Comparison of ENCODE assay signal across 8 cellular contexts in the genomic region with DNA sequence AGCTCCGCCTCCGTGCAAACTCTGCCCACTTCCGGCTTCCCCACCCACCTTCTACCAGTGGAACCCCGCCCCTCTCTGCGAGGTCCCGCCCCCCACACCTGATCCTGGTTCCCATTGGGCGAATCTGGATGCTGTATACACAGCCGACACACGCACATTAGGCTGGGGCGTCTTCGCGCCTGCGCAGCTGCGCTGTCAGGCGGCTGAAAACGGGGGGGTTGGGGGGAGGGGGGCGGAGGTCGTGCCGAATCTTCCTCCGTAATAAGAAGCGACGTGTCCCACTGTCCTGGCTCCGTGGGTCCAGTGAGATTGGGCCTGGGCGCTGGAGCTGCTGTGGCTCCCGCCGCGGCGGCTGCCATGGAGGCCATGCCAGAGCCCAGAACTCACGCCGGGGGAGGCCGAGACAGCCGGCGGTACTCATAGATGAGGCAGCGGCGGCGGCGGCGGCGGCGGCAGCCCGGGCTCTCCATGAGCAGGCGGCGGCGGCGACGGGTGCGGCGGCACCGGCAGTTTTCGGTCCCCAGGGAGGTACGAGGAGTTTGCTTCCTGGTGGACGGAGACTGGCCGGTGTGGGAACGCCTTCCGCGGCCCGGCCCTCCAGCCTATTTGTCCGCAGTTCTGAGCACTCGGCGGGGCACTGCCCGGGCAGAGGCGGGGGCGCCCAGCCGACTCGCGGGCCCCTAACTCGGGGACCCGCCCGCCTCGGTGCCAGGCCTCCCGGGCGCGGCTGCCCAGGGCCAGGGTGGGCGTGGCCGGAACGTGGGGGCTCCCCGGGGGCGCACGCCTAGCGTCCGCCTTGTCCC.
A peak's percentile ranks its signal among the peaks of the same experiment; 100 is the strongest.
DNase-seq lines count a peak whose midpoint lies in the region; ATAC-seq, FAIRE-seq and TF ChIP-seq lines count a peak whose summit lies in the region.

No MANE protein-coding gene starts in this region.

- H3K4me2 ChIP-seq in HepG2 (ENCODE audit: low read depth, low read length): peak overlapping the region; percentile 83

- WGBS in HepG2 (ENCODE audit: low lambda C conversion rate): 1% methylated on average over 12 of the region's 81 CpGs

- peak overlapping the region; percentile 98 for H3K27ac ChIP-seq in HepG2 (ENCODE audit: extremely low read length, insufficient read depth, low read length)

- H3K9me3 Mint-ChIP-seq in CD14-positive monocyte: peaks cover 2 to 21% (median 5%) of the 10 kb centered on the region in 7 donors
- H3K9me3 Mint-ChIP-seq in dendritic cell treated with granulocyte-macrophage colony-stimulating factor and Interleukin-4, amounts not matched to agents 40 ng/mL and 50 ng/mL, for 4 days: peaks cover 3% of the 10 kb centered on the region

- peak overlapping the region; percentile 88 for H3K9ac ChIP-seq in HepG2 (ENCODE audit: insufficient read depth, low read depth, low read length)

- DNase-seq in CD14-positive monocyte (ENCODE audit: low spot score) (peak; percentile 98), NCI-H748 (lab: John Stamatoyannopoulos, UW; ENCODE audit: unreplicated experiment) (peak; percentile 97), HepG2 (ENCODE audit: low spot score) (peak; percentile 94)
- peak; percentile 96 to 98 for DNase-seq in activated CD4-positive, alpha-beta T cell treated with anti-CD3 and anti-CD28 coated beads, Interleukin-2, amount 50 U/mL, for 24 hours (ENCODE audit: low read depth in 1 of 2, low spot score in 1 of 2)
- DNase-seq in stimulated activated CD4-positive, alpha-beta T cell treated with anti-CD3 and anti-CD28 coated beads, Interleukin-2, amount 100 ng/mL, for 48 hours: peak; percentile 97 to 98

- TF ChIP-seq RAD21 in HepG2 (CRISPR knock-in tag; IDR thresholded peaks at IDR 0.05): peak; percentile 36; the same call in 1 of the 2 replicates

- peaks cover 0 to 5% (median 0%) of the 10 kb centered on the region in 3 donors for H3K27me3 Mint-ChIP-seq in CD14-positive monocyte (ENCODE audit: low read depth in 3 of 3)
- no peaks in the 10 kb centered on the region for H3K27me3 Mint-ChIP-seq in dendritic cell treated with granulocyte-macrophage colony-stimulating factor and Interleukin-4, amounts not matched to agents 40 ng/mL and 50 ng/mL, for 4 days

- H3K4me1 ChIP-seq in HepG2 (ENCODE audit: insufficient read depth, low read length): peaks cover 32% of the 10 kb centered on the region

- peak; percentile 86 to 88 for TF ChIP-seq POLR2A in HepG2 (IDR thresholded peaks at IDR 0.05; ENCODE audit: insufficient read depth in 1 of 2, low read depth in 2 of 2, low read length in 2 of 2)

- FAIRE-seq in HepG2 (lab: Jason Lieb, UNC): no peak

- H3K27ac Mint-ChIP-seq in CD14-positive monocyte: peak overlapping the region; percentile 87 to 96 (median 95)
- peak overlapping the region; percentile 93 for H3K27ac Mint-ChIP-seq in dendritic cell treated with granulocyte-macrophage colony-stimulating factor and Interleukin-4, amounts not matched to agents 40 ng/mL and 50 ng/mL, for 4 days

- H3K36me3 Mint-ChIP-seq in CD14-positive monocyte: no peaks in the 10 kb centered on the region
- peaks cover 8% of the 10 kb centered on the region for H3K36me3 Mint-ChIP-seq in dendritic cell treated with granulocyte-macrophage colony-stimulating factor and Interleukin-4, amounts not matched to agents 40 ng/mL and 50 ng/mL, for 4 days (ENCODE audit: low read depth)

- no peak overlapping the region for H2AFZ ChIP-seq in HepG2 (ENCODE audit: low read length)

- no peaks in the 10 kb centered on the region for H3K27me3 ChIP-seq in HepG2 (ENCODE audit: control insufficient read depth in 1 of 2, insufficient read depth in 2 of 2, low read length in 2 of 2)

- no peaks in the 10 kb centered on the region; a peak in 1 of 5 replicates for H3K36me3 ChIP-seq in HepG2 (replicated peaks in 1 of 2; ENCODE audit: control insufficient read depth in 1 of 2, insufficient read depth in 2 of 2, low read length in 2 of 2)

- POLR2A ChIA-PET in HepG2 (lab: Yijun Ruan, JAX): interaction anchor here (0.6 to 3.3 kb wide), 12 partner anchors 11 to 357 kb away, joined by 3 to 54 read pairs (median 6); a partner anchor contains a TSS

- H3K79me2 ChIP-seq in HepG2 (ENCODE audit: insufficient read depth, low read length): peaks cover 9% of the 10 kb centered on the region

- peak overlapping the region; percentile 83 to 87 (median 87) for H3K4me3 ChIP-seq in HepG2 (replicated peaks in 1 of 3; ENCODE audit: insufficient read depth in 1 of 3, low read depth in 2 of 3, low read length in 3 of 3)

- no peak for TF ChIP-seq CTCF in CD14-positive monocyte (IDR thresholded peaks at IDR 0.05)
- no peak for TF ChIP-seq CTCF in HepG2 (CRISPR knock-in tag; IDR thresholded peaks at IDR 0.05)

- in situ Hi-C loops in HepG2 (cut with HindIII; ENCODE audit: extremely low pct_ligation_motif_present, low pct_unique_long_range_greater_than_20kb): no loop called here

- peak overlapping the region; percentile 86 to 92 for H3K4me3 Mint-ChIP-seq in CD14-positive monocyte
- peak overlapping the region; percentile 93 for H3K4me3 Mint-ChIP-seq in dendritic cell treated with granulocyte-macrophage colony-stimulating factor and Interleukin-4, amounts not matched to agents 40 ng/mL and 50 ng/mL, for 4 days

- BruUV-seq in HepG2 (replicated peaks; lab: Mats Ljungman, UMichigan): no TSS peak

- H4K20me1 ChIP-seq in HepG2 (ENCODE audit: insufficient read depth, low read length): no peaks in the 10 kb centered on the region

- intact Hi-C loops in CD14-positive monocyte (cut with micrococcal nuclease): loop anchor here (2.0 to 10.0 kb wide), 5 partner anchors 65 to 348 kb away; a partner anchor contains a TSS
- intact Hi-C loops in dendritic cell treated with granulocyte-macrophage colony-stimulating factor and Interleukin-4, amounts not matched to agents 40 ng/mL and 50 ng/mL, for 4 days (cut with micrococcal nuclease): loop anchor here (1.0 kb wide), 4 partner anchors 65 to 356 kb away; a partner anchor contains a TSS
- intact Hi-C loops in HepG2 (cut with micrococcal nuclease; ENCODE audit: unreplicated experiment): loop anchor here (1.0 kb wide), 3 partner anchors 65 to 356 kb away; a partner anchor contains a TSS

- peaks cover 12% of the 10 kb centered on the region for H3K4me1 Mint-ChIP-seq in CD14-positive monocyte
- peaks cover 14% of the 10 kb centered on the region for H3K4me1 Mint-ChIP-seq in dendritic cell treated with granulocyte-macrophage colony-stimulating factor and Interleukin-4, amounts not matched to agents 40 ng/mL and 50 ng/mL, for 4 days (ENCODE audit: low read depth)

- TF ChIP-seq EP300 in HepG2 (IDR thresholded peaks at IDR 0.05; ENCODE audit: low read depth in 2 of 2, low read length in 2 of 2) (no peak), HepG2 (CRISPR knock-in tag; IDR thresholded peaks at IDR 0.05; ENCODE audit: borderline replicate concordance) (no peak)

- no peaks in the 10 kb centered on the region for H3K9me3 ChIP-seq in HepG2 (ENCODE audit: low read length)

- ATAC-seq in GM19395 (IDR thresholded peaks at IDR 0.05; ENCODE audit: unreplicated experiment) (peak; percentile 93), HG03558 (IDR thresholded peaks at IDR 0.05; ENCODE audit: extremely low read depth, unreplicated experiment) (peak; percentile 80), HepG2 (peak; percentile 94)

- CTCF ChIA-PET in HepG2 (lab: Yijun Ruan, JAX; ENCODE audit: low intra/inter-chr PET ratio, low total read pairs): no interaction called here

TF ChIP-seq in HepG2, 621 proteins besides CTCF, POLR2A, EP300 and RAD21 (continues in another document):
- TF ChIP-seq, protein P1, sequence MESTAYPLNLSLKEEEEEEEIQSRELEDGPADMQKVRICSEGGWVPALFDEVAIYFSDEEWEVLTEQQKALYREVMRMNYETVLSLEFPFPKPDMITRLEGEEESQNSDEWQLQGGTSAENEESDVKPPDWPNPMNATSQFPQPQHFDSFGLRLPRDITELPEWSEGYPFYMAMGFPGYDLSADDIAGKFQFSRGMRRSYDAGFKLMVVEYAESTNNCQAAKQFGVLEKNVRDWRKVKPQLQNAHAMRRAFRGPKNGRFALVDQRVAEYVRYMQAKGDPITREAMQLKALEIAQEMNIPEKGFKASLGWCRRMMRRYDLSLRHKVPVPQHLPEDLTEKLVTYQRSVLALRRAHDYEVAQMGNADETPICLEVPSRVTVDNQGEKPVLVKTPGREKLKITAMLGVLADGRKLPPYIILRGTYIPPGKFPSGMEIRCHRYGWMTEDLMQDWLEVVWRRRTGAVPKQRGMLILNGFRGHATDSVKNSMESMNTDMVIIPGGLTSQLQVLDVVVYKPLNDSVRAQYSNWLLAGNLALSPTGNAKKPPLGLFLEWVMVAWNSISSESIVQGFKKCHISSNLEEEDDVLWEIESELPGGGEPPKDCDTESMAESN (CRISPR knock-in tag; conservative IDR thresholded peaks at IDR 0.05): peak; percentile 24; the same call in 1 of the 2 replicates
- peak; percentile 44; the same call in 1 of the 2 replicates for TF ChIP-seq ZSCAN21 (CRISPR knock-in tag; IDR thresholded peaks at IDR 0.05; ENCODE audit: borderline replicate concordance)
- peak; percentile 66; the same call in 1 of the 2 replicates for TF ChIP-seq DNMT3B (CRISPR knock-in tag; conservative IDR thresholded peaks at IDR 0.05)
- TF ChIP-seq HCFC1 (IDR thresholded peaks at IDR 0.05; ENCODE audit: low read depth, low read length): peak; percentile 10; the same call in 1 of the 2 replicates
- no peak for TF ChIP-seq KLF11 (CRISPR knock-in tag; IDR thresholded peaks at IDR 0.05)

Comparison
In these comparisons a context has a peak if more than half of its experiments do, and no peak if none do; other contexts are left out.
1. Peak in every context shown above with its lines: DNase-seq, ATAC-seq, H3K4me3 ChIP-seq and H3K27ac ChIP-seq.